In genomic region chr21:38973552-38973951, GRCh38 we compare ENCODE assay signal across 18 cellular contexts.
DNase-seq lines count a peak whose midpoint lies in the region; ATAC-seq, FAIRE-seq and TF ChIP-seq lines count a peak whose summit lies in the region.
"Had no signal": no experiment of that assay in that cellular context is flagged by ENCODE, and none has a peak within 500 bp of the region (broad histone marks: within the 10 kb centered on the region; RNA-seq: fewer than 3 reads in every experiment).

No MANE protein-coding gene starts in this region.

- TF ChIP-seq CTCF in HepG2 (CRISPR knock-in tag; IDR thresholded peaks at IDR 0.05) = no peak
- TF ChIP-seq CTCF in lower leg skin (IDR thresholded peaks at IDR 0.05) = no peak

- TF ChIP-seq EP300 in HepG2 (IDR thresholded peaks at IDR 0.05; ENCODE audit: low read depth in 2 of 2, low read length in 2 of 2) (no peak), HepG2 (CRISPR knock-in tag; IDR thresholded peaks at IDR 0.05; ENCODE audit: borderline replicate concordance) (no peak)

- H3K27me3 ChIP-seq in HepG2 (ENCODE audit: control insufficient read depth in 1 of 2, insufficient read depth in 2 of 2, low read length in 2 of 2) = no peaks in the 10 kb centered on the region

- no peak for TF ChIP-seq POLR2A in HepG2 (IDR thresholded peaks at IDR 0.05; ENCODE audit: insufficient read depth in 1 of 2, low read depth in 2 of 2, low read length in 2 of 2)
- no peak for TF ChIP-seq POLR2A in lower leg skin (IDR thresholded peaks at IDR 0.05)

- no peaks in the 10 kb centered on the region for H4K20me1 ChIP-seq in HepG2 (ENCODE audit: insufficient read depth, low read length)

- H3K4me1 ChIP-seq in HepG2 (ENCODE audit: insufficient read depth, low read length) = peaks cover 26% of the 10 kb centered on the region

- H3K4me3 ChIP-seq in HepG2 (replicated peaks in 1 of 3; ENCODE audit: insufficient read depth in 1 of 3, low read depth in 2 of 3, low read length in 3 of 3) = no peak overlapping the region
- no peak overlapping the region for H3K4me3 ChIP-seq in lower leg skin (ENCODE audit: low read depth, poor library complexity, severe bottlenecking)

- BruUV-seq in HepG2 (replicated peaks; lab: Mats Ljungman, UMichigan) = no TSS peak

- no peaks in the 10 kb centered on the region for H3K36me3 ChIP-seq in HepG2 (replicated peaks in 1 of 2; ENCODE audit: control insufficient read depth in 1 of 2, insufficient read depth in 2 of 2, low read length in 2 of 2)

- no peak for ATAC-seq in HepG2

- no peak overlapping the region for H3K9ac ChIP-seq in HepG2 (ENCODE audit: insufficient read depth, low read depth, low read length)

- TF ChIP-seq RAD21 in HepG2 (CRISPR knock-in tag; IDR thresholded peaks at IDR 0.05) = no peak

- intact Hi-C loops in HepG2 (cut with micrococcal nuclease; ENCODE audit: unreplicated experiment) (no loop called here), lower leg skin (cut with DNase I; ENCODE audit: low total_unique reads) (no loop called here)

- peak; percentile 44 for DNase-seq in RCC 7860 (ENCODE audit: low spot score)
- peak; percentile 83 for DNase-seq in glomerular visceral epithelial cell (ENCODE audit: extremely low spot score)
- DNase-seq in kidney tubule cell (ENCODE audit: low spot score) = peak; percentile 62
- peak; percentile 74 for DNase-seq in renal cortical epithelial cell (ENCODE audit: low read depth)
- DNase-seq in HepG2 (ENCODE audit: low spot score) = no peak
- DNase-seq in HuH-7 (ENCODE audit: low spot score) = no peak
- no peak for DNase-seq in lower leg skin (ENCODE audit: low spot score in 2 of 2)
- DNase-seq: C1 segment of cervical spinal cord; Calu3; CD4-positive, alpha-beta memory T cell; COR-L47; DMS53; DMS79 treated with DMSO at 0.1 percent for 48 hours; GOT3; HCEC 1CT had no signal

- CTCF ChIA-PET in HepG2 (lab: Yijun Ruan, JAX; ENCODE audit: low intra/inter-chr PET ratio, low total read pairs) = no interaction called here

- WGBS in HepG2 (ENCODE audit: low lambda C conversion rate) = 27% methylated on average over 4 of the region's 6 CpGs
- 96% methylated on average over 6 of the region's 6 CpGs for WGBS in lower leg skin, 2 donors

- H2AFZ ChIP-seq in HepG2 (ENCODE audit: low read length) = no peak overlapping the region

- in situ Hi-C loops in HepG2 (cut with HindIII; ENCODE audit: extremely low pct_ligation_motif_present, low pct_unique_long_range_greater_than_20kb) = no loop called here

- no peaks in the 10 kb centered on the region for H3K9me3 ChIP-seq in HepG2 (ENCODE audit: low read length)

- no peaks in the 10 kb centered on the region for H3K79me2 ChIP-seq in HepG2 (ENCODE audit: insufficient read depth, low read length)

- no peak overlapping the region for H3K4me2 ChIP-seq in HepG2 (ENCODE audit: low read depth, low read length)

- H3K27ac ChIP-seq in HepG2 (ENCODE audit: extremely low read length, insufficient read depth, low read length) = no peak overlapping the region

- FAIRE-seq in RCC 7860 (lab: Jason Lieb, UNC) = peak; percentile 30
- no peak for FAIRE-seq in HepG2 (lab: Jason Lieb, UNC)
- FAIRE-seq: G401.6, GM12892, H54 had no signal

- POLR2A ChIA-PET in HepG2 (lab: Yijun Ruan, JAX) = no interaction called here

TF ChIP-seq in HepG2, 621 proteins besides CTCF, POLR2A, EP300 and RAD21:
- no peak for TF ChIP-seq ATF3 (CRISPR knock-in tag; IDR thresholded peaks at IDR 0.05)
- TF ChIP-seq DNMT3B (CRISPR knock-in tag; conservative IDR thresholded peaks at IDR 0.05) = no peak
- no peak for TF ChIP-seq KAT7 (CRISPR knock-in tag; IDR thresholded peaks at IDR 0.05; ENCODE audit: borderline replicate concordance)
- TF ChIP-seq TRIM22 (IDR thresholded peaks at IDR 0.05) = no peak
- TF ChIP-seq SAFB2 (CRISPR knock-in tag; IDR thresholded peaks at IDR 0.05; ENCODE audit: borderline replicate concordance, low read depth) = no peak
- no peak for TF ChIP-seq ZNF510 (CRISPR knock-in tag; IDR thresholded peaks at IDR 0.05; ENCODE audit: low read depth)
- TF ChIP-seq ZFP62 (CRISPR knock-in tag; IDR thresholded peaks at IDR 0.05) = no peak
- TF ChIP-seq DR1 (CRISPR knock-in tag; IDR thresholded peaks at IDR 0.05) = no peak
- TF ChIP-seq SOX6 (IDR thresholded peaks at IDR 0.05) = no peak
- no peak for TF ChIP-seq SOX6 (CRISPR knock-in tag; IDR thresholded peaks at IDR 0.05)
- TF ChIP-seq BORCS8-MEF2B (CRISPR knock-in tag; IDR thresholded peaks at IDR 0.05) = no peak
- TF ChIP-seq ZNF317 (CRISPR knock-in tag; IDR thresholded peaks at IDR 0.05) = no peak
- no peak for TF ChIP-seq TEAD2 (CRISPR knock-in tag; IDR thresholded peaks at IDR 0.05)
- TF ChIP-seq PHB2 (IDR thresholded peaks at IDR 0.05; ENCODE audit: partially characterized antibody) = no peak
- no peak for TF ChIP-seq RFX1 (IDR thresholded peaks at IDR 0.05)
- TF ChIP-seq ZBED4 (CRISPR knock-in tag; IDR thresholded peaks at IDR 0.05; ENCODE audit: borderline replicate concordance) = no peak
- TF ChIP-seq ATF1 (CRISPR knock-in tag; IDR thresholded peaks at IDR 0.05) = no peak
- TF ChIP-seq PATZ1 (CRISPR knock-in tag; IDR thresholded peaks at IDR 0.05) = no peak
- no peak for TF ChIP-seq ZNF331 (CRISPR knock-in tag; IDR thresholded peaks at IDR 0.05)
- TF ChIP-seq ZNF619 (CRISPR knock-in tag; IDR thresholded peaks at IDR 0.05) = no peak
- TF ChIP-seq NFE2 (CRISPR knock-in tag; IDR thresholded peaks at IDR 0.05) = no peak

Comparison
In these comparisons a context has a peak if more than half of its experiments do, and no peak if none do; other contexts are left out.
1. DNase-seq: peak in RCC 7860 (single experiment), glomerular visceral epithelial cell (single experiment), kidney tubule cell (single experiment) and renal cortical epithelial cell (single experiment); none in HepG2 (single experiment), HuH-7 (single experiment) and lower leg skin (0 of 2).